13 cellular contexts compared by ENCODE assay signal in the genomic region with DNA sequence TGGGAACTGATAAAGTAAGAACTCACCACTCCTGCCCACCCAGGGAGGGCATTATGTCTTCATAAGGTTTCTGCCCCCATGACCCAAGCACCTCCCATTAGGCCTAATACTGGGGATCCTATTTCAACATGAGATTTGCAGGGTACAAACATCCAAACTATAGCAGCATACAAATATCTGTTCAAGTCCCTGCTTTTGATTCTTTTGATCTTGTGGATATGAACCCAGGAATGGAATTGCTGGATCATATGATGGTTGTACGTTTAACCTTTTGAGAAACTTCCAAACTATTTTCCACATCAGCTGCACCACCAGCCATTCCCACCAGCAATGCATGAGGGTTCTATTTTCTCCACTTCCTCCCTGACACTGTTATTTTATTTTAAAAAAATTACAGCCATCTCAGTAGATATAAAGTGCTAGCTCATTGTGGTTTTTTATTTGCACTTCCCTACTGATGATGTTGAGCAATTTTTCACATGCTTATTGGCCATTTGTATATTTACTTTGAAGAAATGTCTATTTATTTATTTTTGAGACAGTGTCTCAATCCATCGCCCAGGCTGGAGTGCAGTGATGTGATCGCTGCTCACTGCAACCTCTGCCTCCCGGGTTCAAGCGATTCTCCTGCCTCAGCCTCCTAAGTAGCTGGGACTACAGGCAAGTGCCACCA. TPM values are rescaled to one million over a fixed set of nuclear protein-coding genes. Genes with fewer than 3 reads are reported as not detected.
DNase-seq lines count a peak whose midpoint lies in the region; ATAC-seq and TF ChIP-seq lines count a peak whose summit lies in the region.
"Had no signal": no experiment of that assay in that cellular context is flagged by ENCODE, and none has a peak within 500 bp of the region (broad histone marks: within the 10 kb centered on the region; RNA-seq: fewer than 3 reads in every experiment).

No MANE protein-coding gene starts in this region.

- H3K9me3 ChIP-seq in heart right ventricle, result no peaks in the 10 kb centered on the region
- H3K9me3 ChIP-seq in psoas muscle, result no peaks in the 10 kb centered on the region
- H3K9me3 ChIP-seq: gastrocnemius medialis had no signal

- peaks cover 17% of the 10 kb centered on the region for H3K4me1 Mint-ChIP-seq in activated CD4-positive, alpha-beta T cell treated with anti-CD3 and anti-CD28 coated beads, Interleukin-2, amount 10 ng/mL, durations not matched to agents 24 days and 14 days

- H3K4me3 Mint-ChIP-seq in activated CD4-positive, alpha-beta T cell treated with anti-CD3 and anti-CD28 coated beads, Interleukin-2, amount 10 ng/mL, durations not matched to agents 24 days and 14 days, result no peak overlapping the region

- DNase-seq in EH (ENCODE audit: low read depth) (peak; percentile 77), SIG-M5 (lab: John Stamatoyannopoulos, UW) (peak; percentile 83), heart right ventricle (no peak), psoas muscle (no peak), UCSD-AML1 (lab: John Stamatoyannopoulos, UW; ENCODE audit: unreplicated experiment) (no peak), NCI-H774 (lab: John Stamatoyannopoulos, UW) (no peak)
- no peak for DNase-seq in activated CD4-positive, alpha-beta T cell treated with anti-CD3 and anti-CD28 coated beads, Interleukin-2, amount 10 ng/mL, durations not matched to agents 24 days and 14 days
- no peak for DNase-seq in activated CD4-positive, CD25-positive, alpha-beta regulatory T cell (lab: John Stamatoyannopoulos, UW)
- DNase-seq: activated T-cell treated with anti-CD3 and anti-CD28 coated beads for 4 hours; central memory CD4-positive, alpha-beta T cell; gastrocnemius medialis; MM.1S; NCI-H82 had no signal

- H3K27me3 ChIP-seq in heart right ventricle (no peaks in the 10 kb centered on the region), psoas muscle (ENCODE audit: insufficient read depth in 3 of 3, low read length in 2 of 3) (no peaks in the 10 kb centered on the region)
- H3K27me3 ChIP-seq: gastrocnemius medialis had no signal

- intact Hi-C loops in heart right ventricle (cut with DNase I), result no loop called here
- intact Hi-C loops in psoas muscle (cut with DNase I), result no loop called here
- intact Hi-C loops in activated CD4-positive, alpha-beta T cell treated with anti-CD3 and anti-CD28 coated beads, Interleukin-2, amount 10 ng/mL, durations not matched to agents 24 days and 14 days (cut with micrococcal nuclease), result no loop called here

- H3K4me3 ChIP-seq in heart right ventricle, result peak overlapping the region in 1 of 10 donors; percentile 5
- no peak overlapping the region for H3K4me3 ChIP-seq in psoas muscle
- H3K4me3 ChIP-seq: gastrocnemius medialis had no signal

- 84 to 89% methylated on average over 5 of the region's 5 CpGs for WGBS in heart right ventricle, 2 donors
- 76 to 90% (median 76%) methylated on average over 5 of the region's 5 CpGs for WGBS in psoas muscle, 3 donors

- H3K36me3 ChIP-seq in heart right ventricle, result peaks cover 0 to 30% (median 0%) of the 10 kb centered on the region in 9 donors
- H3K36me3 ChIP-seq in psoas muscle (ENCODE audit: insufficient read depth in 1 of 2, low read depth in 1 of 2), result peaks cover 0 to 17% of the 10 kb centered on the region in 2 donors

- no peaks in the 10 kb centered on the region for H3K27me3 Mint-ChIP-seq in activated CD4-positive, alpha-beta T cell treated with anti-CD3 and anti-CD28 coated beads, Interleukin-2, amount 10 ng/mL, durations not matched to agents 24 days and 14 days

- TF ChIP-seq CTCF in heart right ventricle (IDR thresholded peaks at IDR 0.05) (no peak), psoas muscle (IDR thresholded peaks at IDR 0.05) (no peak)

- H3K9me3 Mint-ChIP-seq in activated CD4-positive, alpha-beta T cell treated with anti-CD3 and anti-CD28 coated beads, Interleukin-2, amount 10 ng/mL, durations not matched to agents 24 days and 14 days, result no peaks in the 10 kb centered on the region

- peaks cover 0 to 66% (median 1%) of the 10 kb centered on the region in 9 donors for H3K4me1 ChIP-seq in heart right ventricle
- H3K4me1 ChIP-seq in psoas muscle, result peaks cover 5% of the 10 kb centered on the region
- H3K4me1 ChIP-seq: gastrocnemius medialis had no signal

- peaks cover 35% of the 10 kb centered on the region for H3K36me3 Mint-ChIP-seq in activated CD4-positive, alpha-beta T cell treated with anti-CD3 and anti-CD28 coated beads, Interleukin-2, amount 10 ng/mL, durations not matched to agents 24 days and 14 days (ENCODE audit: low read depth)

- H3K27ac Mint-ChIP-seq in activated CD4-positive, alpha-beta T cell treated with anti-CD3 and anti-CD28 coated beads, Interleukin-2, amount 10 ng/mL, durations not matched to agents 24 days and 14 days, result no peak overlapping the region

- peak overlapping the region in 3 of 10 donors; percentile 30 to 99 (median 54) for H3K27ac ChIP-seq in heart right ventricle
- H3K27ac ChIP-seq in psoas muscle, result peak overlapping the region; percentile 30
- H3K27ac ChIP-seq: gastrocnemius medialis had no signal

- peak in 6 of 8 donors; percentile 41 to 64 (median 55) for ATAC-seq in heart right ventricle
- peak in 1 of 4 donors; percentile 27 for ATAC-seq in psoas muscle
- ATAC-seq: gastrocnemius medialis had no signal

RNA-seq across cellular contexts. Expression of a gene that starts 7.1 kb away (rescaled TPM):
- 10 to 100 TPM in 7 of 10 donors, 1 to 10 TPM in 3; 8.0 to 23.9 (median 12.3) TPM for total RNA-seq in heart right ventricle
- polyA plus RNA-seq in heart right ventricle, result 10 to 100 TPM; 10.3 to 66.9 TPM
- 1 to 10 TPM; 4.5 to 9.6 (median 5.4) TPM for total RNA-seq in psoas muscle
- polyA plus RNA-seq in psoas muscle, result 1 to 10 TPM; 3.9 to 5.2 (median 4.7) TPM
- 74.1 and 75.8 TPM in 2 replicates for total RNA-seq in activated CD4-positive, alpha-beta T cell treated with anti-CD3 and anti-CD28 coated beads, Interleukin-2, amount 10 ng/mL, durations not matched to agents 24 days and 14 days

RNA-seq across cellular contexts. Expression of a gene that starts 13.3 kb away (rescaled TPM):
- total RNA-seq in heart right ventricle (10 to 100 TPM; 36.1 to 97.9 (median 51.3) TPM), psoas muscle (10 to 100 TPM; 47.3 to 70.7 (median 57.7) TPM)
- polyA plus RNA-seq in heart right ventricle (100 to 1,000 TPM in 1 of 2 donors, 10 to 100 TPM in 1; 40.8 to 291 TPM), psoas muscle (10 to 100 TPM; 18.6 to 99.9 (median 57.3) TPM)
- total RNA-seq in activated CD4-positive, alpha-beta T cell treated with anti-CD3 and anti-CD28 coated beads, Interleukin-2, amount 10 ng/mL, durations not matched to agents 24 days and 14 days, result 16.3 and 17.2 TPM in 2 replicates

RNA-seq across cellular contexts. Expression of a gene that starts 54.9 kb away (rescaled TPM):
- total RNA-seq in heart right ventricle (10 to 100 TPM; 30.4 to 68.3 (median 40.8) TPM), psoas muscle (10 to 100 TPM; 16.0 to 27.5 (median 18.9) TPM)
- polyA plus RNA-seq in heart right ventricle (10 to 100 TPM; 35.8 to 58.7 TPM), psoas muscle (10 to 100 TPM; 16.8 to 19.8 (median 17.5) TPM)
- 76.9 and 81.5 TPM in 2 replicates for total RNA-seq in activated CD4-positive, alpha-beta T cell treated with anti-CD3 and anti-CD28 coated beads, Interleukin-2, amount 10 ng/mL, durations not matched to agents 24 days and 14 days

Comparison
In these comparisons a context has a peak if more than half of its experiments do, and no peak if none do; other contexts are left out.
1. DNase-seq: peak in EH (single experiment) and SIG-M5 (single experiment); none in heart right ventricle (0 of 2), psoas muscle (0 of 2), UCSD-AML1 (single experiment), NCI-H774 (single experiment), activated CD4-positive, alpha-beta T cell treated with anti-CD3 and anti-CD28 coated beads, Interleukin-2, amount 10 ng/mL, durations not matched to agents 24 days and 14 days (single experiment) and activated CD4-positive, CD25-positive, alpha-beta regulatory T cell (0 of 4).